ENCODE assay signal across 10 cellular contexts in genomic region chr1:117061986-117062415, GRCh38. TPM values are rescaled to one million over a fixed set of nuclear protein-coding genes. Genes with fewer than 3 reads are reported as not detected.
DNase-seq lines count a peak whose midpoint lies in the region; ATAC-seq and TF ChIP-seq lines count a peak whose summit lies in the region.
"Had no signal": no experiment of that assay in that cellular context is flagged by ENCODE, and none has a peak within 500 bp of the region (broad histone marks: within the 10 kb centered on the region; RNA-seq: fewer than 3 reads in every experiment).

No MANE protein-coding gene starts in this region.

- H3K4me3 ChIP-seq in A673 (ENCODE audit: low read depth, low read length, poor library complexity, severe bottlenecking) (no peak overlapping the region), Karpas-422 (ENCODE audit: low read length) (no peak overlapping the region)

- peak; percentile 5 for DNase-seq in A673 (ENCODE audit: low spot score)
- no peak for DNase-seq in Karpas-422
- peak; percentile 81 for DNase-seq in astrocyte of the hippocampus (ENCODE audit: low read depth, low spot score)
- no peak for DNase-seq in UCSD-AML1 (lab: John Stamatoyannopoulos, UW; ENCODE audit: unreplicated experiment)
- no peak for DNase-seq in NCI-H187 (lab: John Stamatoyannopoulos, UW)
- DNase-seq in effector memory CD8-positive, alpha-beta T cell, result no peak
- DNase-seq: activated gamma-delta T cell treated with Interleukin-2 at 50 U/mL for 16 hours, NCI-H1105 treated with DMSO at 0.1 percent for 48 hours had no signal

- no peaks in the 10 kb centered on the region for H3K9me2 ChIP-seq in Karpas-422 (replicated peaks; ENCODE audit: insufficient read depth, low read length)

- intact Hi-C loops in A673 (cut with micrococcal nuclease; ENCODE audit: unreplicated experiment), result no loop called here

- POLR2A ChIA-PET in A673 (lab: Charles Lee; ENCODE audit: low non-redundant PET), result no interaction called here

- no peaks in the 10 kb centered on the region for H3K27me3 ChIP-seq in A673 (replicated peaks; ENCODE audit: insufficient read depth, low read depth, low read length, poor library complexity)
- no peaks in the 10 kb centered on the region for H3K27me3 ChIP-seq in Karpas-422 (ENCODE audit: low read length)

- no peak overlapping the region for H3K27ac Mint-ChIP-seq in effector memory CD8-positive, alpha-beta T cell

- H3K9me3 ChIP-seq in A673 (ENCODE audit: low read depth, low read length, poor library complexity, severe bottlenecking), result no peaks in the 10 kb centered on the region
- H3K9me3 ChIP-seq in Karpas-422 (ENCODE audit: low read length), result no peaks in the 10 kb centered on the region

- H3K4me1 ChIP-seq in A673 (ENCODE audit: insufficient read depth, low read length, poor library complexity, severe bottlenecking), result peaks cover 19% of the 10 kb centered on the region
- H3K4me1 ChIP-seq in Karpas-422 (ENCODE audit: low read length), result peaks cover 41% of the 10 kb centered on the region

- H3K9ac ChIP-seq in Karpas-422 (ENCODE audit: low read length), result no peak overlapping the region

- no peaks in the 10 kb centered on the region for H3K27me3 Mint-ChIP-seq in effector memory CD8-positive, alpha-beta T cell

- H3K36me3 Mint-ChIP-seq in effector memory CD8-positive, alpha-beta T cell (ENCODE audit: insufficient read depth), result peaks cover 16% of the 10 kb centered on the region

- peaks cover 15 to 33% of the 10 kb centered on the region in 2 donors for H3K4me1 Mint-ChIP-seq in effector memory CD8-positive, alpha-beta T cell (ENCODE audit: low read depth in 2 of 2)

- H3K4me2 ChIP-seq in Karpas-422 (ENCODE audit: low read depth, low read length, poor library complexity, severe bottlenecking), result peak overlapping the region; percentile 76

- no peak overlapping the region for H2AFZ ChIP-seq in Karpas-422 (ENCODE audit: low read length)

- H3K9me3 Mint-ChIP-seq in effector memory CD8-positive, alpha-beta T cell, result no peaks in the 10 kb centered on the region

- peak; percentile 28 for ATAC-seq in GM18861 (IDR thresholded peaks at IDR 0.05; ENCODE audit: unreplicated experiment)
- ATAC-seq in HG02938 (IDR thresholded peaks at IDR 0.05; ENCODE audit: unreplicated experiment), result no peak
- no peak for ATAC-seq in effector memory CD8-positive, alpha-beta T cell (replicated peaks)

- TF ChIP-seq CTCF in A673 (conservative IDR thresholded peaks at IDR 0.05; ENCODE audit: low read depth, low read length), result no peak

- peaks cover 20% of the 10 kb centered on the region for H3K36me3 ChIP-seq in A673 (ENCODE audit: insufficient read depth, low read length, poor library complexity, severe bottlenecking)
- H3K36me3 ChIP-seq in Karpas-422 (ENCODE audit: insufficient read depth, low read length), result peaks cover 32% of the 10 kb centered on the region

- peaks cover 71% of the 10 kb centered on the region for H3K79me2 ChIP-seq in Karpas-422 (ENCODE audit: low read length)

- H4K20me1 ChIP-seq in Karpas-422 (ENCODE audit: insufficient read depth, low read depth, low read length), result no peaks in the 10 kb centered on the region

- H3K4me3 Mint-ChIP-seq in effector memory CD8-positive, alpha-beta T cell, result no peak overlapping the region

- BruUV-seq in A673 (replicated peaks; lab: Mats Ljungman, UMichigan), result no TSS peak

- CTCF ChIA-PET in A673 (lab: Charles Lee), result no interaction called here

- no peak overlapping the region for H3K27ac ChIP-seq in A673 (ENCODE audit: low read depth, low read length, poor library complexity, severe bottlenecking)
- no peak overlapping the region for H3K27ac ChIP-seq in Karpas-422 (ENCODE audit: low read length)

RNA-seq across cellular contexts. Expression of gene TTF2, which starts 1.9 kb away (rescaled TPM):
- 89.1 and 91.4 TPM in 2 replicates for total RNA-seq in A673 (2021)
- 29.5 and 49.5 TPM in 2 replicates for total RNA-seq in Karpas-422 (2014; rRNA removed; shearing (Covaris generic); ENCODE audit: low replicate concordance)

RNA-seq across cellular contexts. Expression of gene TRIM45, which starts 59.5 kb away (rescaled TPM):
- 3.2 and 6.7 TPM in 2 replicates for total RNA-seq in A673 (2021)
- not detected in 2 replicates for total RNA-seq in Karpas-422 (2014; rRNA removed; shearing (Covaris generic); ENCODE audit: low replicate concordance)

Comparison
In these comparisons a context has a peak if more than half of its experiments do, and no peak if none do; other contexts are left out.
1. DNase-seq: peak in A673 (single experiment) and astrocyte of the hippocampus (single experiment); none in Karpas-422 (single experiment), UCSD-AML1 (single experiment), NCI-H187 (0 of 2) and effector memory CD8-positive, alpha-beta T cell (0 of 3).